In genomic region chr2:239517686-239518085, GRCh38 we compare ENCODE assay signal across 20 cellular contexts.
DNase-seq lines count a peak whose midpoint lies in the region; ATAC-seq, FAIRE-seq and TF ChIP-seq lines count a peak whose summit lies in the region.
"Had no signal": no experiment of that assay in that cellular context is flagged by ENCODE, and none has a peak within 500 bp of the region (broad histone marks: within the 10 kb centered on the region; RNA-seq: fewer than 3 reads in every experiment).

No MANE protein-coding gene starts in this region.

- no peaks in the 10 kb centered on the region for H3K79me2 ChIP-seq in DND-41 (ENCODE audit: insufficient read depth, low read length)

- H3K27ac ChIP-seq in BLaER1, result peak overlapping the region; percentile 11; the same call in 1 of the 2 replicates
- H3K27ac ChIP-seq in DND-41 (ENCODE audit: low read length), result peak overlapping the region; percentile 79
- no peak overlapping the region for H3K27ac ChIP-seq in kidney (ENCODE audit: low read depth in 2 of 2, low read length in 2 of 2)
- H3K27ac ChIP-seq: GM23248 had no signal

- H4K20me1 ChIP-seq in BLaER1 (no peaks in the 10 kb centered on the region), DND-41 (ENCODE audit: insufficient read depth, low read length) (no peaks in the 10 kb centered on the region)

- ATAC-seq in DND-41 (ENCODE audit: insufficient read depth, low read depth), result no peak
- no peak for ATAC-seq in HG02610 (IDR thresholded peaks at IDR 0.05; ENCODE audit: unreplicated experiment)

- no peak for DNase-seq in DND-41
- peak; percentile 51 for DNase-seq in kidney
- peak; percentile 55 for DNase-seq in posterior vena cava (ENCODE audit: low spot score)
- DNase-seq in NCI-H1694 treated with DMSO at 0.1 percent for 48 hours (lab: John Stamatoyannopoulos, UW), result no peak
- DNase-seq in HuH-7 (ENCODE audit: low spot score), result no peak
- DNase-seq: 8988T; Calu3; CD4-positive, alpha-beta T cell; CD8-positive, alpha-beta memory T cell; COR-L47; DMS53; DMS79 treated with DMSO at 0.1 percent for 48 hours; GM23248; HFFc6 had no signal

- H3K27me3 ChIP-seq in BLaER1, result no peaks in the 10 kb centered on the region
- no peaks in the 10 kb centered on the region for H3K27me3 ChIP-seq in DND-41 (ENCODE audit: insufficient read depth, low read length, poor library complexity)

- H3K4me2 ChIP-seq in BLaER1 (peak overlapping the region; percentile 66), DND-41 (ENCODE audit: insufficient read depth, low read length) (no peak overlapping the region)

- H3K9me3 ChIP-seq in BLaER1 (no peaks in the 10 kb centered on the region), DND-41 (ENCODE audit: insufficient read depth, low read length, severe bottlenecking) (no peaks in the 10 kb centered on the region), kidney (ENCODE audit: control insufficient read depth in 1 of 2, low read length in 2 of 2) (no peaks in the 10 kb centered on the region)
- H3K9me3 ChIP-seq: HAP-1 had no signal

- H2AFZ ChIP-seq in DND-41 (ENCODE audit: low read depth, low read length), result no peak overlapping the region
- H2AFZ ChIP-seq: GM23248 had no signal

- H3K36me3 ChIP-seq in BLaER1, result no peaks in the 10 kb centered on the region
- H3K36me3 ChIP-seq in DND-41 (ENCODE audit: insufficient read depth, low read length), result no peaks in the 10 kb centered on the region
- H3K36me3 ChIP-seq in kidney (ENCODE audit: control insufficient read depth in 1 of 2, insufficient read depth in 2 of 2, low read length in 2 of 2), result no peaks in the 10 kb centered on the region
- H3K36me3 ChIP-seq: HAP-1 had no signal

- H3K4me1 ChIP-seq in BLaER1 (peaks cover 50% of the 10 kb centered on the region), DND-41 (ENCODE audit: insufficient read depth, low read length) (peaks cover 45% of the 10 kb centered on the region), kidney (ENCODE audit: control insufficient read depth in 1 of 2, insufficient read depth in 1 of 2, low read depth in 1 of 2, low read length in 2 of 2) (no peaks in the 10 kb centered on the region)
- H3K4me1 ChIP-seq: HAP-1 had no signal

- TF ChIP-seq CTCF in DND-41 (IDR thresholded peaks at IDR 0.05; ENCODE audit: borderline replicate concordance, extremely low read depth, low read length, poor library complexity, severe bottlenecking) (no peak), kidney (IDR thresholded peaks at IDR 0.05; ENCODE audit: borderline replicate concordance, extremely low read depth, insufficient read depth) (no peak)

- no peak for FAIRE-seq in kidney (lab: Jason Lieb, UNC)
- FAIRE-seq: G401.6, GM12892, GM19239 had no signal

- H3K9ac ChIP-seq in BLaER1 (no peak overlapping the region), DND-41 (ENCODE audit: low read depth, low read length) (no peak overlapping the region), kidney (ENCODE audit: low read length in 2 of 2) (no peak overlapping the region)
- H3K9ac ChIP-seq: GM23248 had no signal

- intact Hi-C loops in kidney (cut with DNase I), result no loop called here
- intact Hi-C loops in posterior vena cava (cut with DNase I), result no loop called here

- H3K4me3 ChIP-seq in BLaER1 (no peak overlapping the region), DND-41 (ENCODE audit: low read depth in 1 of 2, low read length in 2 of 2) (no peak overlapping the region), kidney (ENCODE audit: low read length in 2 of 2) (no peak overlapping the region)
- H3K4me3 ChIP-seq: GM23248, HAP-1 had no signal

Comparison
In these comparisons a context has a peak if more than half of its experiments do, and no peak if none do; other contexts are left out.
1. H3K27ac ChIP-seq: peak in BLaER1 (single experiment) and DND-41 (single experiment); none in kidney (0 of 2).
2. DNase-seq: peak in kidney (single experiment) and posterior vena cava (single experiment); none in DND-41 (single experiment), NCI-H1694 treated with DMSO at 0.1 percent for 48 hours (single experiment) and HuH-7 (single experiment).